ENCODE assay signal across 8 cellular contexts in genomic region chr3:11846281-11847034, GRCh38. TPM values are rescaled to one million over a fixed set of nuclear protein-coding genes. Genes with fewer than 3 reads are reported as not detected.
DNase-seq lines count a peak whose midpoint lies in the region; ATAC-seq and TF ChIP-seq lines count a peak whose summit lies in the region.

A gene with protein sequence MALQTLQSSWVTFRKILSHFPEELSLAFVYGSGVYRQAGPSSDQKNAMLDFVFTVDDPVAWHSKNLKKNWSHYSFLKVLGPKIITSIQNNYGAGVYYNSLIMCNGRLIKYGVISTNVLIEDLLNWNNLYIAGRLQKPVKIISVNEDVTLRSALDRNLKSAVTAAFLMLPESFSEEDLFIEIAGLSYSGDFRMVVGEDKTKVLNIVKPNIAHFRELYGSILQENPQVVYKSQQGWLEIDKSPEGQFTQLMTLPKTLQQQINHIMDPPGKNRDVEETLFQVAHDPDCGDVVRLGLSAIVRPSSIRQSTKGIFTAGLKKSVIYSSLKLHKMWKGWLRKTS (minus strand): TSS chr3:11846885. CDS start chr3:11846636, 249 bp downstream.

- H3K36me3 ChIP-seq in PC-3 (ENCODE audit: low read depth, low read length) (peaks cover 17% of the 10 kb centered on the region), esophagus (ENCODE audit: control insufficient read depth in 2 of 2, insufficient read depth in 2 of 2, low read length in 1 of 2) (peaks cover 0 to 8% of the 10 kb centered on the region in 2 donors), muscle layer of colon (ENCODE audit: insufficient read depth, low read length) (peaks cover 22% of the 10 kb centered on the region)

- TSS peak; percentile 78 for BruUV-seq in PC-3 (replicated peaks; lab: Mats Ljungman, UMichigan)

- H3K9me2 ChIP-seq in PC-3 (replicated peaks; ENCODE audit: low read length) = no peaks in the 10 kb centered on the region

- H3K9me3 ChIP-seq in PC-3 (ENCODE audit: low read length) (no peaks in the 10 kb centered on the region), esophagus (ENCODE audit: control insufficient read depth in 2 of 2, insufficient read depth in 1 of 2, low read depth in 1 of 2, low read length in 1 of 2) (peaks cover 0 to 2% of the 10 kb centered on the region in 2 donors), muscle layer of colon (ENCODE audit: low read length) (no peaks in the 10 kb centered on the region)

- peaks cover 29% of the 10 kb centered on the region for H3K79me2 ChIP-seq in PC-3 (ENCODE audit: low read length)

- H3K4me3 ChIP-seq in PC-3 (ENCODE audit: low read length) (peak within 1 kb of the TSS; percentile 99), esophagus (ENCODE audit: low read depth in 1 of 2, low read length in 2 of 2) (peak within 1 kb of the TSS; percentile 98 to 99), muscle layer of colon (ENCODE audit: low read depth in 1 of 2, low read length in 2 of 2) (peak within 1 kb of the TSS; percentile 79 to 95)

- H3K4me1 ChIP-seq in PC-3 (ENCODE audit: insufficient read depth, low read length) (peaks cover 13% of the 10 kb centered on the region; the same call in 1 of the 2 replicates), esophagus (ENCODE audit: control insufficient read depth in 2 of 2, insufficient read depth in 2 of 2, low read length in 1 of 2) (peaks cover 0 to 2% of the 10 kb centered on the region in 2 donors), muscle layer of colon (ENCODE audit: insufficient read depth, low read length) (peaks cover 21% of the 10 kb centered on the region)

- CTCF ChIA-PET in PC-3 (lab: Charles Lee) = interaction anchor here (0.5 to 1.0 kb wide), 2 partner anchors 107 to 200 kb away, joined by 3 to 5 read pairs; no protein-coding TSS in a partner anchor

- ATAC-seq in GM21526 (IDR thresholded peaks at IDR 0.05; ENCODE audit: low FRiP score, unreplicated experiment) = peak; percentile 100
- ATAC-seq in PC-3 = peak; percentile 98

- peak; percentile 82 for TF ChIP-seq CTCF in PC-3 (conservative IDR thresholded peaks at IDR 0.05; ENCODE audit: low read depth, low read length)

- no peaks in the 10 kb centered on the region for H4K20me1 ChIP-seq in PC-3 (ENCODE audit: low read length)

- POLR2A ChIA-PET in PC-3 (lab: Charles Lee; ENCODE audit: unreplicated experiment) = interaction anchor here (0.7 kb wide), 2 partner anchors 131 to 609 kb away, joined by 3 read pairs; no protein-coding TSS in a partner anchor

- H3K27me3 ChIP-seq in PC-3 (ENCODE audit: low read length) = peaks cover under 1% of the 10 kb centered on the region; the same call in 1 of the 2 replicates
- no peaks in the 10 kb centered on the region for H3K27me3 ChIP-seq in esophagus (ENCODE audit: control insufficient read depth in 1 of 2, insufficient read depth in 2 of 2, low read length in 2 of 2)
- no peaks in the 10 kb centered on the region for H3K27me3 ChIP-seq in muscle layer of colon (ENCODE audit: control insufficient read depth in 1 of 2, insufficient read depth in 2 of 2, low read length in 2 of 2)

- H3K9ac ChIP-seq in PC-3 (ENCODE audit: low read length) (peak within 1 kb of the TSS; percentile 99), muscle layer of colon (ENCODE audit: low read length) (peak within 1 kb of the TSS; percentile 89)

- H2AFZ ChIP-seq in PC-3 (ENCODE audit: low read length) = peak within 1 kb of the TSS; percentile 94

- H3K27ac ChIP-seq in PC-3 (ENCODE audit: low read length) (peak within 1 kb of the TSS; percentile 60), esophagus (ENCODE audit: low read depth in 2 of 2, low read length in 1 of 2) (peak within 1 kb of the TSS; percentile 91), muscle layer of colon (ENCODE audit: low read depth, low read length) (peak within 1 kb of the TSS; percentile 77)

- 0% methylated on average over 52 to 58 of the region's 58 CpGs for WGBS in esophagus, 2 donors

- DNase-seq in DMS153 treated with DMSO at 0.1 percent for 48 hours (lab: John Stamatoyannopoulos, UW; ENCODE audit: unreplicated experiment) (peak; percentile 38), HuH-7.5 (ENCODE audit: low spot score) (peak; percentile 88), PC-3 (peak; percentile 93)
- peak; percentile 84 for DNase-seq in activated T-cell treated with anti-CD3 and anti-CD28 coated beads, Interleukin-2, amount 50 U/mL, for 1 hour
- DNase-seq in stimulated activated CD8-positive, alpha-beta memory T cell treated with anti-CD3 and anti-CD28 coated beads, Interleukin-7, amount 100 ng/mL, for 24 hours (ENCODE audit: low read depth) = peak; percentile 79

- intact Hi-C loops in PC-3 (cut with micrococcal nuclease) = loop anchor here (2.0 kb wide), 1 partner anchor 200 kb away; no protein-coding TSS in a partner anchor

- peak within 1 kb of the TSS; percentile 99 for H3K4me2 ChIP-seq in PC-3 (ENCODE audit: low read length)

- H3F3A ChIP-seq in PC-3 (ENCODE audit: low read length, unreplicated experiment) = no peaks in the 10 kb centered on the region

RNA-seq across cellular contexts. Expression of the gene that starts here (rescaled TPM):
- 10.0 and 10.5 TPM in 2 replicates for total RNA-seq in PC-3 (2014; rRNA removed)
- polyA plus RNA-seq in esophagus = 10 to 100 TPM; 10.8 to 12.3 TPM

Comparison
In these comparisons a context has a peak if more than half of its experiments do, and no peak if none do; other contexts are left out.
1. Peak in every context shown above with its lines: DNase-seq, ATAC-seq, H3K4me3 ChIP-seq and H3K27ac ChIP-seq.
2. DNase-seq: peak in every context shown above with its lines; median percentile 93 in PC-3; 88 in HuH-7.5; 84 in activated T-cell treated with anti-CD3 and anti-CD28 coated beads, Interleukin-2, amount 50 U/mL, for 1 hour; 79 in stimulated activated CD8-positive, alpha-beta memory T cell treated with anti-CD3 and anti-CD28 coated beads, Interleukin-7, amount 100 ng/mL, for 24 hours; 38 in DMS153 treated with DMSO at 0.1 percent for 48 hours.